11 cellular contexts compared by ENCODE assay signal in genomic region chr14:32998433-32998832, GRCh38. TPM values are rescaled to one million over a fixed set of nuclear protein-coding genes. Genes with fewer than 3 reads are reported as not detected.
DNase-seq lines count a peak whose midpoint lies in the region; ATAC-seq, FAIRE-seq and TF ChIP-seq lines count a peak whose summit lies in the region.
"Had no signal": no experiment of that assay in that cellular context is flagged by ENCODE, and none has a peak within 500 bp of the region (broad histone marks: within the 10 kb centered on the region; RNA-seq: fewer than 3 reads in every experiment).

No MANE protein-coding gene starts in this region.

- in situ Hi-C loops in GM12878 (cut with MboI) (no loop called here), HepG2 (cut with HindIII; ENCODE audit: extremely low pct_ligation_motif_present, low pct_unique_long_range_greater_than_20kb) (no loop called here)

- BruUV-seq in GM12878 (replicated peaks; lab: Mats Ljungman, UMichigan), result no TSS peak
- BruUV-seq in HepG2 (replicated peaks; lab: Mats Ljungman, UMichigan), result no TSS peak

- H3K4me3 ChIP-seq in AG09309 (ENCODE audit: control insufficient read depth, low read depth, low read length) (no peak overlapping the region), GM12878 (no peak overlapping the region), HepG2 (replicated peaks in 1 of 3; ENCODE audit: insufficient read depth in 1 of 3, low read depth in 2 of 3, low read length in 3 of 3) (no peak overlapping the region)
- H3K4me3 ChIP-seq: ovary had no signal

- no peaks in the 10 kb centered on the region for H3K36me3 Mint-ChIP-seq in HFFc6 (ENCODE audit: low read depth)
- H3K36me3 Mint-ChIP-seq: stimulated activated naive B cell treated with anti-CD40 and anti-IgM and Interleukin-4, amounts not matched to agents 10 μg/mL and 1 μg/mL and 100 μg/mL, for 72 hours had no signal

- TF ChIP-seq CTCF in AG09309 (IDR thresholded peaks at IDR 0.05; ENCODE audit: control insufficient read depth, insufficient read depth, low read depth, low read length, missing control alignments), result peak; percentile 66
- peak; percentile 79 for TF ChIP-seq CTCF in HFFc6 (IDR thresholded peaks at IDR 0.05)
- peak in 2 of 3 experiments; percentile 12 to 20; a peak in 2 of 6 replicates for TF ChIP-seq CTCF in GM12878 (IDR thresholded peaks at IDR 0.05 in 2 of 3, conservative IDR thresholded peaks at IDR 0.05 in 1 of 3; ENCODE audit: control insufficient read depth in 2 of 3, extremely low read depth in 1 of 3, insufficient read depth in 1 of 3, low read depth in 3 of 3, low read length in 3 of 3)
- no peak for TF ChIP-seq CTCF in HepG2 (CRISPR knock-in tag; IDR thresholded peaks at IDR 0.05)

- TF ChIP-seq POLR2A in GM12878 (IDR thresholded peaks at IDR 0.05; ENCODE audit: low read depth, low read length) (no peak), HepG2 (IDR thresholded peaks at IDR 0.05; ENCODE audit: insufficient read depth in 1 of 2, low read depth in 2 of 2, low read length in 2 of 2) (no peak)

- H3K9me3 ChIP-seq in GM12878 (replicated peaks; ENCODE audit: control insufficient read depth, insufficient read depth, low read length) (no peaks in the 10 kb centered on the region), HepG2 (ENCODE audit: low read length) (peaks cover 52% of the 10 kb centered on the region)
- H3K9me3 ChIP-seq: ovary had no signal

- H3K27me3 Mint-ChIP-seq in HFFc6 (ENCODE audit: insufficient read depth), result peaks cover 3% of the 10 kb centered on the region
- H3K27me3 Mint-ChIP-seq: stimulated activated naive B cell treated with anti-CD40 and anti-IgM and Interleukin-4, amounts not matched to agents 10 μg/mL and 1 μg/mL and 100 μg/mL, for 72 hours had no signal

- ATAC-seq in GM12878, result no peak
- no peak for ATAC-seq in HepG2
- ATAC-seq in GM21737 (IDR thresholded peaks at IDR 0.05; ENCODE audit: unreplicated experiment), result no peak
- ATAC-seq: stimulated activated naive B cell treated with anti-CD40 and anti-IgM and Interleukin-4, amounts not matched to agents 10 μg/mL and 1 μg/mL and 100 μg/mL, for 72 hours had no signal

- DNase-seq in AG09309 (ENCODE audit: low read depth) (peak; percentile 14), HFFc6 (peak; percentile 13), GM12878 (ENCODE audit: low read depth, low spot score) (no peak), HepG2 (ENCODE audit: low spot score) (no peak), islet precursor cell (no peak)
- DNase-seq in central memory CD4-positive, alpha-beta T cell, result no peak
- DNase-seq in NK-92 treated with Interleukin-12 subunit alpha and Interleukin-12 subunit beta, amount 100 ng/mL, for 24 hours (lab: John Stamatoyannopoulos, UW), result no peak
- DNase-seq: activated CD8-positive, alpha-beta memory T cell treated with anti-CD3 and anti-CD28 coated beads, Interleukin-2, amount 50 U/mL, for 48 hours; ovary; stimulated activated naive B cell treated with anti-CD40 and anti-IgM and Interleukin-4, amounts not matched to agents 10 μg/mL and 1 μg/mL and 100 μg/mL, for 72 hours had no signal

- H3K9ac ChIP-seq in GM12878 (ENCODE audit: control insufficient read depth, insufficient read depth, low read length), result no peak overlapping the region
- no peak overlapping the region for H3K9ac ChIP-seq in HepG2 (ENCODE audit: insufficient read depth, low read depth, low read length)

- no peaks in the 10 kb centered on the region for H3K4me1 ChIP-seq in GM12878 (ENCODE audit: control insufficient read depth, insufficient read depth, low read length)
- no peaks in the 10 kb centered on the region for H3K4me1 ChIP-seq in HepG2 (ENCODE audit: insufficient read depth, low read length)

- H3K4me1 Mint-ChIP-seq in HFFc6 (ENCODE audit: low read depth), result no peaks in the 10 kb centered on the region
- H3K4me1 Mint-ChIP-seq: stimulated activated naive B cell treated with anti-CD40 and anti-IgM and Interleukin-4, amounts not matched to agents 10 μg/mL and 1 μg/mL and 100 μg/mL, for 72 hours had no signal

- H2AFZ ChIP-seq in GM12878 (ENCODE audit: control insufficient read depth, low read depth, low read length) (no peak overlapping the region), HepG2 (ENCODE audit: low read length) (no peak overlapping the region)

- intact Hi-C loops in GM12878 (cut with micrococcal nuclease; ENCODE audit: unreplicated experiment), result no loop called here
- intact Hi-C loops in HepG2 (cut with micrococcal nuclease; ENCODE audit: unreplicated experiment), result loop anchor here (5.0 kb wide), 1 partner anchor 421 kb away; no protein-coding TSS in a partner anchor

- RAD21 ChIA-PET in GM12878 (lab: Charles Lee; ENCODE audit: unreplicated experiment), result no interaction called here

- FAIRE-seq in GM12878 (lab: Jason Lieb, UNC), result no peak
- no peak for FAIRE-seq in HepG2 (lab: Jason Lieb, UNC)

- H3K4me2 ChIP-seq in GM12878 (ENCODE audit: control insufficient read depth, insufficient read depth) (no peak overlapping the region), HepG2 (ENCODE audit: low read depth, low read length) (no peak overlapping the region)

- TF ChIP-seq RAD21 in GM12878 (IDR thresholded peaks at IDR 0.05; ENCODE audit: insufficient read depth, low read depth, low read length) (no peak), HepG2 (CRISPR knock-in tag; IDR thresholded peaks at IDR 0.05) (no peak)

- H3K9me3 Mint-ChIP-seq in HFFc6, result no peaks in the 10 kb centered on the region

- no peak overlapping the region for H3K4me3 Mint-ChIP-seq in HFFc6
- H3K4me3 Mint-ChIP-seq: stimulated activated naive B cell treated with anti-CD40 and anti-IgM and Interleukin-4, amounts not matched to agents 10 μg/mL and 1 μg/mL and 100 μg/mL, for 72 hours had no signal

- SMC1A ChIA-PET in GM12878 (lab: Charles Lee; ENCODE audit: uncharacterized antibody, unreplicated experiment), result no interaction called here

- H3K27ac ChIP-seq in GM12878 (ENCODE audit: control insufficient read depth, insufficient read depth) (no peak overlapping the region), HepG2 (ENCODE audit: extremely low read length, insufficient read depth, low read length) (no peak overlapping the region)
- H3K27ac ChIP-seq: ovary had no signal

- no peaks in the 10 kb centered on the region for H3K27me3 ChIP-seq in GM12878 (replicated peaks in 1 of 2; ENCODE audit: control insufficient read depth in 2 of 2, insufficient read depth in 2 of 2, low read length in 1 of 2)
- H3K27me3 ChIP-seq in HepG2 (ENCODE audit: control insufficient read depth in 1 of 2, insufficient read depth in 2 of 2, low read length in 2 of 2), result no peaks in the 10 kb centered on the region; a peak in 1 of 5 replicates
- H3K27me3 ChIP-seq: ovary had no signal

- H3K27ac Mint-ChIP-seq in HFFc6, result no peak overlapping the region
- H3K27ac Mint-ChIP-seq: stimulated activated naive B cell treated with anti-CD40 and anti-IgM and Interleukin-4, amounts not matched to agents 10 μg/mL and 1 μg/mL and 100 μg/mL, for 72 hours had no signal

- TF ChIP-seq EP300 in GM12878 (IDR thresholded peaks at IDR 0.05; ENCODE audit: borderline replicate concordance in 1 of 2, control insufficient read depth in 1 of 2, low read depth in 2 of 2, low read length in 2 of 2), result no peak
- no peak for TF ChIP-seq EP300 in HepG2 (IDR thresholded peaks at IDR 0.05; ENCODE audit: low read depth in 2 of 2, low read length in 2 of 2)
- no peak for TF ChIP-seq EP300 in HepG2 (CRISPR knock-in tag; IDR thresholded peaks at IDR 0.05; ENCODE audit: borderline replicate concordance)

- no peaks in the 10 kb centered on the region for H3K36me3 ChIP-seq in GM12878 (ENCODE audit: control insufficient read depth in 2 of 2, insufficient read depth in 2 of 2, low read length in 1 of 2)
- no peaks in the 10 kb centered on the region for H3K36me3 ChIP-seq in HepG2 (replicated peaks in 1 of 2; ENCODE audit: control insufficient read depth in 1 of 2, insufficient read depth in 2 of 2, low read length in 2 of 2)
- H3K36me3 ChIP-seq: ovary had no signal

- POLR2A ChIA-PET in GM12878 (lab: Charles Lee) (no interaction called here), HepG2 (lab: Yijun Ruan, JAX) (no interaction called here)

- H3K79me2 ChIP-seq in GM12878 (ENCODE audit: control insufficient read depth, insufficient read depth, low read length) (no peaks in the 10 kb centered on the region), HepG2 (ENCODE audit: insufficient read depth, low read length) (no peaks in the 10 kb centered on the region)

- CTCF ChIA-PET in GM12878 (lab: Yijun Ruan, JAX), result no interaction called here
- CTCF ChIA-PET in HepG2 (lab: Yijun Ruan, JAX; ENCODE audit: low intra/inter-chr PET ratio, low total read pairs), result no interaction called here

- H4K20me1 ChIP-seq in GM12878 (ENCODE audit: control insufficient read depth, insufficient read depth) (no peaks in the 10 kb centered on the region), HepG2 (ENCODE audit: insufficient read depth, low read length) (no peaks in the 10 kb centered on the region)

RNA-seq across cellular contexts. Expression of gene NPAS3, which starts 59.8 kb away (rescaled TPM):
- total RNA-seq in HFFc6 (2021; fragmentation: NEBNext Ultra II Directional; extraction: Animal tissue kit (Norgen Biotek cat#: 25700)), result not detected
- 0.24 and 0.33 TPM in 2 replicates for total RNA-seq in GM12878 (2013; cell fraction: nucleolus; rRNA removed)
- total RNA-seq in GM12878 (2014; rRNA removed) (under 0.01 TPM in 1 of 2 replicates, not detected in the other), GM12878 (2014; rRNA removed; fragmentation: Illumina TruSeq; extraction: Trizol) (0.05 TPM in 1 of 2 replicates, not detected in the other), GM12878 (2021) (not detected in 2 replicates), HepG2 (2016; rRNA removed; fragmentation: Illumina TruSeq; extraction: Trizol) (not detected in 2 replicates)
- polyA plus RNA-seq in GM12878 (2011; ENCODE audit: low read depth), result not detected
- polyA plus RNA-seq in GM12878 (2011; rRNA removed) (2.7 and 3.3 TPM in 2 replicates), GM12878 (2014; fragmentation: Illumina TruSeq; extraction: Trizol) (not detected in 2 replicates), GM12878 (2014; fragmentation: Nextera tagmentation; extraction: Ambion mirVana) (under 1 TPM in 1 of 2 experiments, not detected in 1; 0.02 TPM), GM12878 (2014; rRNA removed) (0.03 and 0.04 TPM in 2 replicates), GM12878 (2016; fragmentation: Nextera tagmentation; extraction: Ambion mirVana) (not detected), HepG2 (2011; rRNA removed) (not detected in 2 replicates)
- polyA plus RNA-seq in GM12878 (2011; cell fraction: cytosol; rRNA removed), result 1.5 TPM in 2 replicates
- polyA plus RNA-seq in GM12878 (2011; cell fraction: nucleus; rRNA removed), result 2.1 and 4.0 TPM in 2 replicates
- 0.03 TPM in 1 of 2 replicates, not detected in the other for polyA plus RNA-seq in GM12878 (2012)
- 3.3 and 6.5 TPM in 2 replicates for polyA minus RNA-seq in GM12878 (2011; rRNA and poly(A)+ RNA removed)
- 1.7 and 2.3 TPM in 2 replicates for polyA minus RNA-seq in GM12878 (2011; cell fraction: cytosol; rRNA and poly(A)+ RNA removed)
- polyA minus RNA-seq in GM12878 (2011; cell fraction: nucleus; rRNA and poly(A)+ RNA removed), result 9.4 and 11.2 TPM in 2 replicates
- total RNA-seq in HepG2 (2016; cell fraction: cytosol; rRNA removed; fragmentation: Illumina TruSeq; extraction: Trizol; ENCODE audit: low read depth), result not detected in 2 replicates
- total RNA-seq in HepG2 (2016; cell fraction: insoluble cytoplasmic fraction; rRNA removed; fragmentation: Illumina TruSeq; extraction: Trizol), result not detected in 2 replicates
- total RNA-seq in HepG2 (2016; cell fraction: membrane; rRNA removed; fragmentation: Illumina TruSeq; extraction: Trizol), result not detected in 2 replicates
- not detected in 2 replicates for total RNA-seq in HepG2 (2016; cell fraction: nucleus; rRNA removed; fragmentation: Illumina TruSeq; extraction: Trizol)
- not detected in 2 replicates for polyA plus RNA-seq in HepG2 (2011; cell fraction: cytosol; rRNA removed)
- not detected in 2 replicates for polyA plus RNA-seq in HepG2 (2011; cell fraction: nucleus; rRNA removed)
- polyA plus RNA-seq in HepG2 (2012), result not detected in 2 replicates
- not detected in 2 replicates for polyA plus RNA-seq in HepG2 (2016; cell fraction: cytosol; fragmentation: Illumina TruSeq; extraction: Trizol; ENCODE audit: low read depth)
- polyA plus RNA-seq in HepG2 (2016; cell fraction: insoluble cytoplasmic fraction; fragmentation: Illumina TruSeq; extraction: Trizol; ENCODE audit: low read depth), result not detected in 2 replicates
- not detected in 2 replicates for polyA plus RNA-seq in HepG2 (2016; cell fraction: membrane; fragmentation: Illumina TruSeq; extraction: Trizol; ENCODE audit: low read depth)
- polyA plus RNA-seq in HepG2 (2016; cell fraction: nucleus; fragmentation: Illumina TruSeq; extraction: Trizol; ENCODE audit: insufficient read depth, low read depth), result not detected in 2 replicates
- polyA minus RNA-seq in HepG2 (2011; rRNA and poly(A)+ RNA removed; ENCODE audit: low replicate concordance), result not detected in 2 replicates
- polyA minus RNA-seq in HepG2 (2011; cell fraction: cytosol; rRNA and poly(A)+ RNA removed), result not detected in 2 replicates
- not detected in 2 replicates for polyA minus RNA-seq in HepG2 (2011; cell fraction: nucleus; rRNA and poly(A)+ RNA removed)

Comparison
In these comparisons a context has a peak if more than half of its experiments do, and no peak if none do; other contexts are left out.
1. DNase-seq: peak in AG09309 (single experiment) and HFFc6 (single experiment); none in GM12878 (single experiment), HepG2 (single experiment), central memory CD4-positive, alpha-beta T cell (single experiment), NK-92 treated with Interleukin-12 subunit alpha and Interleukin-12 subunit beta, amount 100 ng/mL, for 24 hours (single experiment) and islet precursor cell (single experiment).